9 cellular contexts compared by ENCODE assay signal in genomic region chr15:63439536-63440264, GRCh38. TPM values are rescaled to one million over a fixed set of nuclear protein-coding genes. Genes with fewer than 3 reads are reported as not detected.
A peak's percentile ranks its signal among the peaks of the same experiment; 100 is the strongest.
DNase-seq lines count a peak whose midpoint lies in the region.
"Had no signal": no experiment of that assay in that cellular context is flagged by ENCODE, and none has a peak within 500 bp of the region (broad histone marks: within the 10 kb centered on the region; RNA-seq: fewer than 3 reads in every experiment).

No MANE protein-coding gene starts in this region.

- H3K9ac ChIP-seq in BLaER1 treated with 17β-estradiol and CSF1 and Interleukin-3, amounts not matched to agents 10 nM and 100 nM: no peak overlapping the region

- H3K9me3 ChIP-seq in BLaER1 treated with 17β-estradiol and CSF1 and Interleukin-3, amounts not matched to agents 10 nM and 100 nM (replicated peaks in 1 of 11): no peaks in the 10 kb centered on the region
- H3K9me3 ChIP-seq: mucosa of descending colon had no signal

- H3K27me3 ChIP-seq in BLaER1 treated with 17β-estradiol and CSF1 and Interleukin-3, amounts not matched to agents 10 nM and 100 nM: no peaks in the 10 kb centered on the region

- H3K4me3 ChIP-seq in BLaER1 treated with 17β-estradiol and CSF1 and Interleukin-3, amounts not matched to agents 10 nM and 100 nM: no peak overlapping the region
- H3K4me3 ChIP-seq: mucosa of descending colon had no signal

- no peak overlapping the region for H3K27ac ChIP-seq in BLaER1 treated with 17β-estradiol and CSF1 and Interleukin-3, amounts not matched to agents 10 nM and 100 nM
- H3K27ac ChIP-seq: WERI-Rb-1 had no signal

- H3K36me3 ChIP-seq in BLaER1 treated with 17β-estradiol and CSF1 and Interleukin-3, amounts not matched to agents 10 nM and 100 nM: no peaks in the 10 kb centered on the region
- H3K36me3 ChIP-seq: WERI-Rb-1 had no signal

- peaks cover 36 to 62% (median 51%) of the 10 kb centered on the region in 10 experiments for H3K4me1 ChIP-seq in BLaER1 treated with 17β-estradiol and CSF1 and Interleukin-3, amounts not matched to agents 10 nM and 100 nM

- DNase-seq in EL: peak; percentile 34
- DNase-seq in RPMI7951 (ENCODE audit: low read depth): peak; percentile 63
- peak; percentile 27 for DNase-seq in glomerular visceral epithelial cell (ENCODE audit: extremely low spot score)
- no peak for DNase-seq in OCI-M2 (lab: John Stamatoyannopoulos, UW; ENCODE audit: unreplicated experiment)
- DNase-seq in iPS-NIHi11 (ENCODE audit: low spot score): no peak
- DNase-seq in NCI-H2196 (lab: John Stamatoyannopoulos, UW; ENCODE audit: unreplicated experiment): no peak
- DNase-seq: mucosa of descending colon, WERI-Rb-1 had no signal

- H3K4me2 ChIP-seq in BLaER1 treated with 17β-estradiol and CSF1 and Interleukin-3, amounts not matched to agents 10 nM and 100 nM: peak overlapping the region in 9 of 11 experiments; percentile 11 to 85 (median 67); a peak in 14 of 22 replicates

- H4K20me1 ChIP-seq in BLaER1 treated with 17β-estradiol and CSF1 and Interleukin-3, amounts not matched to agents 10 nM and 100 nM: no peaks in the 10 kb centered on the region

RNA-seq across cellular contexts. Expression of gene CA12, which starts 58.1 kb away (rescaled TPM):
- 23.3 and 30.2 TPM in 2 replicates for total RNA-seq in RPMI7951 (2014; rRNA removed; shearing (Covaris generic))

Comparison
In these comparisons a context has a peak if more than half of its experiments do, and no peak if none do; other contexts are left out.
1. DNase-seq: peak in EL (single experiment), RPMI7951 (single experiment) and glomerular visceral epithelial cell (single experiment); none in OCI-M2 (single experiment), iPS-NIHi11 (single experiment) and NCI-H2196 (single experiment).